23 cellular contexts compared by ENCODE assay signal in the genomic region with DNA sequence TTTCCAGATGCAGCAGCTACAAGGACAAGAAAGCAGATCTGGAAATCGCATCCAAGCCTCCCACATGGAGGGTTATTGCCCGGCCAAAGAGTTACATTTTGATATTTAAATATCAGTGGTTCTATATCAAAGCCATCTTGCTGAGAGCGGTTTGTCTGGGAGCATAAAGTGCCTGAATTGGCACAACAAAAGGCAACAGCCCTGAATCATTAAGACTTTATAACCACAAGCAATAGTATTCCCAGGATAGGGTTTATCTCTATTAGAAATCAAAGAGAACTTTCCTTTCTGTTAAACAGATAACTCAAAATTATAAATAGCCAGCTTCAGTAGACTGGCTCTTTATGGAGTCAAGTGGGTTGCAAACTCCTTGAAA.
DNase-seq lines count a peak whose midpoint lies in the region; ATAC-seq and TF ChIP-seq lines count a peak whose summit lies in the region.
"Had no signal": no experiment of that assay in that cellular context is flagged by ENCODE, and none has a peak within 500 bp of the region (broad histone marks: within the 10 kb centered on the region; RNA-seq: fewer than 3 reads in every experiment).

No MANE protein-coding gene starts in this region.

- no peaks in the 10 kb centered on the region for H3K27me3 ChIP-seq in adrenal gland
- H3K27me3 ChIP-seq in CD8-positive, alpha-beta T cell (ENCODE audit: insufficient read depth, low read length) = no peaks in the 10 kb centered on the region

- H3K27ac ChIP-seq in adrenal gland = no peak overlapping the region
- no peak overlapping the region for H3K27ac ChIP-seq in CD8-positive, alpha-beta T cell (ENCODE audit: low read depth, low read length)
- H3K27ac ChIP-seq: 22Rv1, KMS-11 had no signal

- no peak for TF ChIP-seq POLR2A in adrenal gland (IDR thresholded peaks at IDR 0.05)

- H3K36me3 ChIP-seq in adrenal gland (replicated peaks in 1 of 2) = no peaks in the 10 kb centered on the region
- H3K36me3 ChIP-seq in CD8-positive, alpha-beta T cell (ENCODE audit: insufficient read depth, low read length) = no peaks in the 10 kb centered on the region

- no peak for TF ChIP-seq CTCF in WTC11 (IDR thresholded peaks at IDR 0.05)
- TF ChIP-seq CTCF in mesothelial cell of epicardium (IDR thresholded peaks at IDR 0.05; ENCODE audit: unreplicated experiment) = no peak
- no peak for TF ChIP-seq CTCF in adrenal gland (IDR thresholded peaks at IDR 0.05)
- TF ChIP-seq CTCF in CD8-positive, alpha-beta T cell (IDR thresholded peaks at IDR 0.05) = no peak

- intact Hi-C loops in adrenal gland (cut with DNase I) = no loop called here
- intact Hi-C loops in CD8-positive, alpha-beta T cell (cut with DNase I, micrococcal nuclease) = no loop called here

- POLR2A ChIA-PET in WTC11 (lab: Charles Lee) = no interaction called here
- POLR2A ChIA-PET in CD8-positive, alpha-beta T cell (lab: Charles Lee) = interaction anchor here (0.6 kb wide), 1 partner anchor 116 kb away, joined by 3 read pairs; no protein-coding TSS in a partner anchor

- H3K9me3 ChIP-seq in adrenal gland (replicated peaks in 1 of 3) = no peaks in the 10 kb centered on the region
- H3K9me3 ChIP-seq in CD8-positive, alpha-beta T cell (ENCODE audit: low read length) = no peaks in the 10 kb centered on the region

- H3K4me3 Mint-ChIP-seq in WTC11 (peak overlapping the region; percentile 60), mesothelial cell of epicardium (no peak overlapping the region)
- H3K4me3 Mint-ChIP-seq in CD8-positive, alpha-beta T cell = no peak overlapping the region
- H3K4me3 Mint-ChIP-seq: B cell; CD4-positive, CD25-positive, alpha-beta regulatory T cell; HFFc6 had no signal

- H3K36me3 Mint-ChIP-seq in WTC11 = peaks cover 8% of the 10 kb centered on the region
- no peaks in the 10 kb centered on the region for H3K36me3 Mint-ChIP-seq in mesothelial cell of epicardium
- H3K36me3 Mint-ChIP-seq in CD8-positive, alpha-beta T cell = no peaks in the 10 kb centered on the region
- H3K36me3 Mint-ChIP-seq: CD4-positive, CD25-positive, alpha-beta regulatory T cell had no signal

- H3K4me3 ChIP-seq in adrenal gland = no peak overlapping the region
- no peak overlapping the region for H3K4me3 ChIP-seq in CD8-positive, alpha-beta T cell (ENCODE audit: low read depth, low read length)

- peaks cover 8% of the 10 kb centered on the region for H3K9me3 Mint-ChIP-seq in WTC11
- peaks cover 6% of the 10 kb centered on the region for H3K9me3 Mint-ChIP-seq in mesothelial cell of epicardium
- H3K9me3 Mint-ChIP-seq in CD8-positive, alpha-beta T cell = peaks cover 13% of the 10 kb centered on the region
- H3K9me3 Mint-ChIP-seq: HFFc6 had no signal

- ATAC-seq in WTC11 = peak; percentile 79
- no peak for ATAC-seq in CD8-positive, alpha-beta T cell

- no peaks in the 10 kb centered on the region for H3K4me1 ChIP-seq in adrenal gland (replicated peaks in 1 of 2)
- no peaks in the 10 kb centered on the region for H3K4me1 ChIP-seq in CD8-positive, alpha-beta T cell (ENCODE audit: insufficient read depth, low read length)

- no peaks in the 10 kb centered on the region; the same call in none of the 2 replicates for H3K27me3 Mint-ChIP-seq in WTC11 (ENCODE audit: low read depth)
- H3K27me3 Mint-ChIP-seq in mesothelial cell of epicardium (ENCODE audit: low read depth) = no peaks in the 10 kb centered on the region
- no peaks in the 10 kb centered on the region for H3K27me3 Mint-ChIP-seq in CD8-positive, alpha-beta T cell (ENCODE audit: low read depth)
- H3K27me3 Mint-ChIP-seq: B cell; CD4-positive, CD25-positive, alpha-beta regulatory T cell had no signal

- CTCF ChIA-PET in WTC11 (lab: Charles Lee) = interaction anchor here (1.0 kb wide), 1 partner anchor 117 kb away, joined by 4 read pairs; no protein-coding TSS in a partner anchor
- CTCF ChIA-PET in CD8-positive, alpha-beta T cell (lab: Charles Lee) = no interaction called here

- WGBS in adrenal gland, 4 donors = 31 to 56% (median 37%) methylated on average over 3 of the region's 3 CpGs

- H3K4me1 Mint-ChIP-seq in WTC11 = peaks cover 54% of the 10 kb centered on the region
- H3K4me1 Mint-ChIP-seq in mesothelial cell of epicardium = peaks cover 16% of the 10 kb centered on the region
- H3K4me1 Mint-ChIP-seq in CD8-positive, alpha-beta T cell (ENCODE audit: low read depth) = no peaks in the 10 kb centered on the region
- H3K4me1 Mint-ChIP-seq: B cell; CD4-positive, CD25-positive, alpha-beta regulatory T cell had no signal

- H3K27ac Mint-ChIP-seq in WTC11 (peak overlapping the region; percentile 94), mesothelial cell of epicardium (peak overlapping the region; percentile 60)
- H3K27ac Mint-ChIP-seq in CD8-positive, alpha-beta T cell = no peak overlapping the region
- H3K27ac Mint-ChIP-seq: B cell; CD4-positive, CD25-positive, alpha-beta regulatory T cell; HFFc6 had no signal

- DNase-seq in DMS 273 (lab: John Stamatoyannopoulos, UW; ENCODE audit: unreplicated experiment) = peak; percentile 23
- no peak for DNase-seq in DMS 273 treated with DMSO at 0.1 percent for 48 hours (lab: John Stamatoyannopoulos, UW)
- no peak for DNase-seq in WTC11 (ENCODE audit: low spot score)
- no peak for DNase-seq in mesothelial cell of epicardium (ENCODE audit: low spot score in 2 of 2, unreplicated experiment in 2 of 2)
- DNase-seq in adrenal gland = no peak
- DNase-seq in NCI-H446 (lab: John Stamatoyannopoulos, UW) = no peak
- DNase-seq in CD8-positive, alpha-beta T cell = no peak
- no peak for DNase-seq in NCI-H345 treated with DMSO at 0.1 percent for 48 hours (lab: John Stamatoyannopoulos, UW; ENCODE audit: unreplicated experiment)
- DNase-seq: Calu3; CD4-positive, CD25-positive, alpha-beta regulatory T cell; DMS79; GOT3; HFFc6; NCI-H1436 treated with DMSO at 0.1 percent for 48 hours; NCI-H2081; NCI-H345; NCI-H69; OCI-M1; RPMI8226; SIG-M5 had no signal

TF ChIP-seq in WTC11, 78 proteins besides CTCF, POLR2A, EP300 and RAD21:
- TF ChIP-seq ATF2 (CRISPR knock-in tag; IDR thresholded peaks at IDR 0.05; ENCODE audit: borderline replicate concordance, low read depth) = no peak
- TF ChIP-seq ZNF425 (CRISPR knock-in tag; conservative IDR thresholded peaks at IDR 0.05) = no peak
- no peak for TF ChIP-seq ZNF396 (CRISPR knock-in tag; IDR thresholded peaks at IDR 0.05; ENCODE audit: borderline replicate concordance)
- TF ChIP-seq ETV6 (CRISPR knock-in tag; IDR thresholded peaks at IDR 0.05) = no peak
- TF ChIP-seq ZNF281 (CRISPR knock-in tag; IDR thresholded peaks at IDR 0.05) = no peak
- TF ChIP-seq ESRRA (CRISPR knock-in tag; IDR thresholded peaks at IDR 0.05; ENCODE audit: borderline replicate concordance) = no peak
